In the genomic region with DNA sequence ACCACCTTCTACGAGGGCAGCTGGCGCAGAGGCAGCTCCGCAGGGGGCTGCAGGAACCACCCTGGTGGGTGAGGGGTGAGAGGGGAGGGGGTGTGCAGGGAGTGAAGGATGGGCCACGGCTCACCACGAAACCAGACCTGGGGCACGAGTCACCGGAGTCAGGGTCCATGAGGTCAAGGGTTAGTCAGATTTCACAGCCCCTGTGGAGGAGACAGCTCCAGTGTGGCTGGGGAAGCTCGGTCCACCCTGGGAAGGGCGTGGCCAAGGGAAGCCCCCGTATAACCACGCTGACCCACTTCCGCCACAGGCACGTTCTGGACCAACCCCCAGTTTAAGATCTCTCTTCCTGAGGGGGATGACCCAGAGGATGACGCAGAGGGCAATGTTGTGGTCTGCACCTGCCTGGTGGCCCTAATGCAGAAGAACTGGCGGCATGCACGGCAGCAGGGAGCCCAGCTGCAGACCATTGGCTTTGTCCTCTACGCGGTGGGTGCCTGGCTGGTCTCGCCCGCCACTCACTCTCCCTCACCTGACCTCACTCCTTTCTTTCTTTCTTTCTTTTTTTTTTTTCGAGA, we compare ENCODE assay signal across 9 cellular contexts. TPM values are rescaled to one million over a fixed set of nuclear protein-coding genes. Genes with fewer than 3 reads are reported as not detected.
DNase-seq lines count a peak whose midpoint lies in the region; ATAC-seq and TF ChIP-seq lines count a peak whose summit lies in the region.
"Had no signal": no experiment of that assay in that cellular context is flagged by ENCODE, and none has a peak within 500 bp of the region (broad histone marks: within the 10 kb centered on the region; RNA-seq: fewer than 3 reads in every experiment).

No MANE protein-coding gene starts in this region.

- peaks cover 3% of the 10 kb centered on the region for H3K27me3 Mint-ChIP-seq in activated T-cell treated with anti-CD3 and anti-CD28 coated beads, Interleukin-2, amount 50 U/mL, for 4 hours (ENCODE audit: low read depth)
- H3K27me3 Mint-ChIP-seq in activated CD8-positive, alpha-beta T cell treated with anti-CD3 and anti-CD28 coated beads, Interleukin-2, amount 10 ng/mL, durations not matched to agents 7 days and 5 days (ENCODE audit: low read depth): peaks cover 11% of the 10 kb centered on the region
- H3K27me3 Mint-ChIP-seq in progenitor cell of endocrine pancreas: peaks cover 4% of the 10 kb centered on the region

- H3K27ac Mint-ChIP-seq in activated CD8-positive, alpha-beta T cell treated with anti-CD3 and anti-CD28 coated beads, Interleukin-2, amount 10 ng/mL, durations not matched to agents 7 days and 5 days: peak overlapping the region; percentile 12
- H3K27ac Mint-ChIP-seq in progenitor cell of endocrine pancreas: no peak overlapping the region

- peaks cover 13% of the 10 kb centered on the region for H3K4me1 Mint-ChIP-seq in activated T-cell treated with anti-CD3 and anti-CD28 coated beads, Interleukin-2, amount 50 U/mL, for 4 hours (ENCODE audit: low read depth)
- peaks cover 30% of the 10 kb centered on the region for H3K4me1 Mint-ChIP-seq in activated CD8-positive, alpha-beta T cell treated with anti-CD3 and anti-CD28 coated beads, Interleukin-2, amount 10 ng/mL, durations not matched to agents 7 days and 5 days (ENCODE audit: low read depth)
- no peaks in the 10 kb centered on the region for H3K4me1 Mint-ChIP-seq in progenitor cell of endocrine pancreas (ENCODE audit: low read depth)

- H3K4me3 Mint-ChIP-seq in activated T-cell treated with anti-CD3 and anti-CD28 coated beads, Interleukin-2, amount 50 U/mL, for 4 hours: peak overlapping the region; percentile 38
- peak overlapping the region; percentile 54 for H3K4me3 Mint-ChIP-seq in activated CD8-positive, alpha-beta T cell treated with anti-CD3 and anti-CD28 coated beads, Interleukin-2, amount 10 ng/mL, durations not matched to agents 7 days and 5 days
- no peak overlapping the region for H3K4me3 Mint-ChIP-seq in progenitor cell of endocrine pancreas (ENCODE audit: low read depth)

- H3K9me3 Mint-ChIP-seq in activated T-cell treated with anti-CD3 and anti-CD28 coated beads, Interleukin-2, amount 50 U/mL, for 4 hours: no peaks in the 10 kb centered on the region
- no peaks in the 10 kb centered on the region for H3K9me3 Mint-ChIP-seq in activated CD8-positive, alpha-beta T cell treated with anti-CD3 and anti-CD28 coated beads, Interleukin-2, amount 10 ng/mL, durations not matched to agents 7 days and 5 days (ENCODE audit: insufficient read depth)
- H3K9me3 Mint-ChIP-seq in progenitor cell of endocrine pancreas (ENCODE audit: low read depth): no peaks in the 10 kb centered on the region

- POLR2A ChIA-PET in activated CD8-positive, alpha-beta T cell treated with anti-CD3 and anti-CD28 coated beads, Interleukin-2, amount 10 ng/mL, durations not matched to agents 7 days and 5 days (lab: Charles Lee): interaction anchor here (0.6 to 0.9 kb wide), 3 partner anchors 70 to 122 kb away, joined by 3 to 4 read pairs (median 3); partner anchors contain the start of gene HSP90AB1

- CTCF ChIA-PET in activated CD8-positive, alpha-beta T cell treated with anti-CD3 and anti-CD28 coated beads, Interleukin-2, amount 10 ng/mL, durations not matched to agents 7 days and 5 days (lab: Charles Lee): interaction anchor here (1.3 to 1.8 kb wide), 7 partner anchors 8 to 161 kb away, joined by 3 to 8 read pairs (median 4); partner anchors contain the start of genes HSP90AB1 and SLC35B2

- DNase-seq in activated T-cell treated with anti-CD3 and anti-CD28 coated beads, Interleukin-2, amount 50 U/mL, for 4 hours: no peak
- no peak for DNase-seq in activated T-cell treated with anti-CD3 and anti-CD28 coated beads for 4 hours
- peak; percentile 62 for DNase-seq in activated CD8-positive, alpha-beta T cell treated with anti-CD3 and anti-CD28 coated beads, Interleukin-2, amount 10 ng/mL, durations not matched to agents 7 days and 5 days
- DNase-seq in stimulated activated CD8-positive, alpha-beta memory T cell treated with anti-CD3 and anti-CD28 coated beads, Interleukin-7, amount 100 ng/mL, for 48 hours (ENCODE audit: extremely low read depth in 1 of 2, low read depth in 1 of 2): peak; percentile 20 to 48
- no peak for DNase-seq in GF-D8 (lab: John Stamatoyannopoulos, UW)
- DNase-seq in DMS153 (lab: John Stamatoyannopoulos, UW): no peak
- DNase-seq in progenitor cell of endocrine pancreas (ENCODE audit: low spot score, unreplicated experiment): no peak

- peak; percentile 47 for ATAC-seq in activated T-cell treated with anti-CD3 and anti-CD28 coated beads, Interleukin-2, amount 50 U/mL, for 4 hours
- ATAC-seq in HG02678 (IDR thresholded peaks at IDR 0.05; ENCODE audit: unreplicated experiment): peak; percentile 52
- peak; percentile 34 for ATAC-seq in activated CD8-positive, alpha-beta T cell treated with anti-CD3 and anti-CD28 coated beads, Interleukin-2, amount 10 ng/mL, durations not matched to agents 7 days and 5 days

- no peak for TF ChIP-seq CTCF in progenitor cell of endocrine pancreas (IDR thresholded peaks at IDR 0.05; ENCODE audit: unreplicated experiment)

- H3K36me3 Mint-ChIP-seq in activated T-cell treated with anti-CD3 and anti-CD28 coated beads, Interleukin-2, amount 50 U/mL, for 4 hours (ENCODE audit: insufficient read depth): no peaks in the 10 kb centered on the region
- H3K36me3 Mint-ChIP-seq in activated CD8-positive, alpha-beta T cell treated with anti-CD3 and anti-CD28 coated beads, Interleukin-2, amount 10 ng/mL, durations not matched to agents 7 days and 5 days (ENCODE audit: low read depth): no peaks in the 10 kb centered on the region
- no peaks in the 10 kb centered on the region for H3K36me3 Mint-ChIP-seq in progenitor cell of endocrine pancreas (ENCODE audit: insufficient read depth)

RNA-seq across cellular contexts. Expression of gene CAPN11, which starts 18.4 kb away (rescaled TPM):
- total RNA-seq in activated T-cell treated with anti-CD3 and anti-CD28 coated beads, Interleukin-2, amount 50 U/mL, for 4 hours: under 1 TPM in 1 of 3 donors, not detected in 2; 0.68 TPM
- total RNA-seq in activated CD8-positive, alpha-beta T cell treated with anti-CD3 and anti-CD28 coated beads, Interleukin-2, amount 10 ng/mL, durations not matched to agents 7 days and 5 days: under 1 TPM; 0.58 to 0.70 TPM
- total RNA-seq in progenitor cell of endocrine pancreas: not detected in 2 replicates

RNA-seq across cellular contexts. Expression of gene MYMX, which starts 39.7 kb away (rescaled TPM):
- total RNA-seq in activated T-cell treated with anti-CD3 and anti-CD28 coated beads, Interleukin-2, amount 50 U/mL, for 4 hours: not detected
- total RNA-seq in activated CD8-positive, alpha-beta T cell treated with anti-CD3 and anti-CD28 coated beads, Interleukin-2, amount 10 ng/mL, durations not matched to agents 7 days and 5 days: not detected
- not detected in 2 replicates for total RNA-seq in progenitor cell of endocrine pancreas
- total RNA-seq: esophagus muscularis mucosa had no signal

RNA-seq across cellular contexts. Expression of gene SLC29A1, which starts 46.4 kb away (rescaled TPM):
- 100 to 1,000 TPM; 165 to 199 (median 181) TPM for total RNA-seq in activated T-cell treated with anti-CD3 and anti-CD28 coated beads, Interleukin-2, amount 50 U/mL, for 4 hours
- 10 to 100 TPM; 49.2 to 53.4 TPM for total RNA-seq in activated CD8-positive, alpha-beta T cell treated with anti-CD3 and anti-CD28 coated beads, Interleukin-2, amount 10 ng/mL, durations not matched to agents 7 days and 5 days
- 24.1 and 26.2 TPM in 2 replicates for total RNA-seq in progenitor cell of endocrine pancreas

RNA-seq across cellular contexts. Expression of gene TMEM63B, which starts 49.7 kb away (rescaled TPM):
- total RNA-seq in activated T-cell treated with anti-CD3 and anti-CD28 coated beads, Interleukin-2, amount 50 U/mL, for 4 hours: 10 to 100 TPM; 17.4 to 22.6 (median 17.5) TPM
- 10 to 100 TPM; 15.5 to 17.9 TPM for total RNA-seq in activated CD8-positive, alpha-beta T cell treated with anti-CD3 and anti-CD28 coated beads, Interleukin-2, amount 10 ng/mL, durations not matched to agents 7 days and 5 days
- 69.1 and 72.3 TPM in 2 replicates for total RNA-seq in progenitor cell of endocrine pancreas

RNA-seq across cellular contexts. Expression of gene MRPL14, which starts 49.8 kb away (rescaled TPM):
- total RNA-seq in activated T-cell treated with anti-CD3 and anti-CD28 coated beads, Interleukin-2, amount 50 U/mL, for 4 hours: 10 to 100 TPM; 51.0 to 87.9 (median 56.6) TPM
- total RNA-seq in activated CD8-positive, alpha-beta T cell treated with anti-CD3 and anti-CD28 coated beads, Interleukin-2, amount 10 ng/mL, durations not matched to agents 7 days and 5 days: 10 to 100 TPM; 57.3 to 60.9 TPM
- 49.9 and 51.1 TPM in 2 replicates for total RNA-seq in progenitor cell of endocrine pancreas

Comparison
In these comparisons a context has a peak if more than half of its experiments do, and no peak if none do; other contexts are left out.
1. DNase-seq: peak in activated CD8-positive, alpha-beta T cell treated with anti-CD3 and anti-CD28 coated beads, Interleukin-2, amount 10 ng/mL, durations not matched to agents 7 days and 5 days (single experiment) and stimulated activated CD8-positive, alpha-beta memory T cell treated with anti-CD3 and anti-CD28 coated beads, Interleukin-7, amount 100 ng/mL, for 48 hours (2 of 2); none in activated T-cell treated with anti-CD3 and anti-CD28 coated beads, Interleukin-2, amount 50 U/mL, for 4 hours (single experiment), activated T-cell treated with anti-CD3 and anti-CD28 coated beads for 4 hours (single experiment), GF-D8 (single experiment), DMS153 (single experiment) and progenitor cell of endocrine pancreas (single experiment).
2. Peak in every context shown above with its lines, with median percentiles within 50 percentile points of each other: ATAC-seq.